8 cellular contexts compared by ENCODE assay signal in genomic region chr5:72557147-72557501, GRCh38. TPM values are rescaled to one million over a fixed set of nuclear protein-coding genes. Genes with fewer than 3 reads are reported as not detected.
DNase-seq lines count a peak whose midpoint lies in the region; ATAC-seq and TF ChIP-seq lines count a peak whose summit lies in the region.

No MANE protein-coding gene starts in this region.

- H3K27me3 ChIP-seq in HL-60 (ENCODE audit: insufficient read depth, poor library complexity, severe bottlenecking) = no peaks in the 10 kb centered on the region
- H3K27me3 ChIP-seq in esophagus (ENCODE audit: control insufficient read depth in 1 of 2, insufficient read depth in 2 of 2, low read length in 2 of 2) = no peaks in the 10 kb centered on the region

- DNase-seq in GM12865 (ENCODE audit: low read depth) (peak; percentile 31), HL-60 (ENCODE audit: low read depth in 1 of 2, low spot score in 1 of 2) (no peak), sciatic nerve (ENCODE audit: low spot score) (peak; percentile 58), RPMI8226 (no peak), NCI-H774 (lab: John Stamatoyannopoulos, UW) (no peak)

- intact Hi-C loops in sciatic nerve (cut with DNase I) = no loop called here

- no peaks in the 10 kb centered on the region for H3K9me3 ChIP-seq in esophagus (ENCODE audit: control insufficient read depth in 2 of 2, insufficient read depth in 1 of 2, low read depth in 1 of 2, low read length in 1 of 2)

- WGBS in esophagus, 2 donors = 52 to 53% methylated on average over 13 of the region's 13 CpGs

- H3K27ac ChIP-seq in HL-60 (replicated peaks) = no peak overlapping the region
- H3K27ac ChIP-seq in esophagus (ENCODE audit: low read depth in 2 of 2, low read length in 1 of 2) = peak overlapping the region; percentile 46 to 63

- H3K36me3 ChIP-seq in esophagus (ENCODE audit: control insufficient read depth in 2 of 2, insufficient read depth in 2 of 2, low read length in 1 of 2) = no peaks in the 10 kb centered on the region

- no peak for ATAC-seq in sciatic nerve
- ATAC-seq in GM19397 (IDR thresholded peaks at IDR 0.05; ENCODE audit: unreplicated experiment) = no peak
- ATAC-seq in GM19023 (IDR thresholded peaks at IDR 0.05; ENCODE audit: unreplicated experiment) = no peak

- TF ChIP-seq CTCF in GM12865 (IDR thresholded peaks at IDR 0.05; ENCODE audit: insufficient read depth, low read depth, low read length, missing control alignments) = no peak
- TF ChIP-seq CTCF in HL-60 (IDR thresholded peaks at IDR 0.05; ENCODE audit: insufficient read depth, low read length) = no peak

- H3K4me1 ChIP-seq in esophagus (ENCODE audit: control insufficient read depth in 2 of 2, insufficient read depth in 2 of 2, low read length in 1 of 2) = peaks cover 2 to 6% of the 10 kb centered on the region in 2 donors

- H3K4me3 ChIP-seq in GM12865 (ENCODE audit: low read depth, low read length) = peak overlapping the region; percentile 57
- peak overlapping the region; percentile 32; the same call in 1 of the 2 replicates for H3K4me3 ChIP-seq in HL-60 (replicated peaks; ENCODE audit: insufficient read depth, low read length)
- H3K4me3 ChIP-seq in esophagus (ENCODE audit: low read depth in 1 of 2, low read length in 2 of 2) = peak overlapping the region in 1 of 2 donors; percentile 48

RNA-seq across cellular contexts. Expression of gene ZNF366, which starts 49.9 kb away (rescaled TPM):
- under 1 TPM; 0.21 to 0.26 TPM for polyA plus RNA-seq in esophagus
- total RNA-seq in sciatic nerve = 8.0 TPM

Comparison
In these comparisons a context has a peak if more than half of its experiments do, and no peak if none do; other contexts are left out.
1. DNase-seq: peak in GM12865 (single experiment) and sciatic nerve (single experiment); none in HL-60 (0 of 2), RPMI8226 (single experiment) and NCI-H774 (single experiment).